In the genomic region with DNA sequence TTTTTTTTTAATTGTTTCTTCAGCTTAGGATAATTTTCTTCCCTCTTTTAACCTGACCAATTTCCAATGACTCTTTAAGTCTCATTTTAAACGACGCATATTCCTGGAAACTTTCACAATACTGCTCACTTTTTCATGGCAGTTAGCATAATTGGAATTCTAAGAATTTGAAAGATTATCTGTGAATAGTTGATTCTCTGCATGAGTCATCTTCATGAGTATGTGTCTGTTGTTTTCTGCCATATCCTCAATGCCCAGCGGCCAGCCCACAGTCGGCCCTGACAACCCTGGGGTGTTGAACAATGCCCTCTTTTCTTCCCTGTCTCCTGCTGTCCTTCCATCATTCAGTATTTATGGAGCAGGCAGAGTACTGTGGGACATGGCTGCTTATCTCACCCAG, we compare ENCODE assay signal across 14 cellular contexts.
DNase-seq lines count a peak whose midpoint lies in the region; ATAC-seq and TF ChIP-seq lines count a peak whose summit lies in the region.
"Had no signal": no experiment of that assay in that cellular context is flagged by ENCODE, and none has a peak within 500 bp of the region (broad histone marks: within the 10 kb centered on the region; RNA-seq: fewer than 3 reads in every experiment).

No MANE protein-coding gene starts in this region.

- H3K27me3 Mint-ChIP-seq in HFFc6 (ENCODE audit: insufficient read depth) = peaks cover 2% of the 10 kb centered on the region; the same call in 1 of the 2 replicates
- peaks cover 22% of the 10 kb centered on the region for H3K27me3 Mint-ChIP-seq in WTC11 (ENCODE audit: low read depth)

- peak; percentile 67 for ATAC-seq in WTC11
- no peak for ATAC-seq in activated CD4-positive, CD25-positive, alpha-beta regulatory T cell treated with anti-CD3 and anti-CD28 coated beads, Interleukin-2, amount 50 U/mL, for 24 hours
- ATAC-seq: activated CD4-positive, alpha-beta T cell treated with anti-CD3 and anti-CD28 coated beads for 36 hours; Right ventricle myocardium inferior had no signal

- H3K4me3 Mint-ChIP-seq in HFFc6 (peak overlapping the region; percentile 52), WTC11 (no peak overlapping the region)
- H3K4me3 Mint-ChIP-seq: activated CD4-positive, alpha-beta T cell treated with anti-CD3 and anti-CD28 coated beads for 36 hours had no signal

- CTCF ChIA-PET in WTC11 (lab: Charles Lee) = no interaction called here

- no peak overlapping the region for H3K4me3 ChIP-seq in H7 (ENCODE audit: insufficient read depth, low read depth, low read length)
- H3K4me3 ChIP-seq: dorsolateral prefrontal cortex, ovary had no signal

- H3K36me3 Mint-ChIP-seq in HFFc6 (ENCODE audit: low read depth) = no peaks in the 10 kb centered on the region
- peaks cover 10% of the 10 kb centered on the region for H3K36me3 Mint-ChIP-seq in WTC11

- peaks cover 21% of the 10 kb centered on the region for H3K4me1 Mint-ChIP-seq in HFFc6 (ENCODE audit: low read depth)
- H3K4me1 Mint-ChIP-seq in WTC11 = peaks cover 34% of the 10 kb centered on the region
- H3K4me1 Mint-ChIP-seq: activated CD4-positive, alpha-beta T cell treated with anti-CD3 and anti-CD28 coated beads for 36 hours had no signal

- no peak for TF ChIP-seq CTCF in HFFc6 (IDR thresholded peaks at IDR 0.05)
- TF ChIP-seq CTCF in WTC11 (IDR thresholded peaks at IDR 0.05) = no peak

- H3K27me3 ChIP-seq in H7 (ENCODE audit: control insufficient read depth, insufficient read depth, low read length) = no peaks in the 10 kb centered on the region
- H3K27me3 ChIP-seq: ovary had no signal

- DNase-seq in HFFc6 (peak; percentile 66), WTC11 (ENCODE audit: low spot score) (no peak), iPS-NIHi11 (ENCODE audit: low spot score) (peak; percentile 19), superior temporal gyrus (ENCODE audit: extremely low spot score) (peak; percentile 62), H7 (no peak)
- no peak for DNase-seq in activated effector memory CD4-positive, alpha-beta T cell treated with Interleukin-2 at 50 U/mL for 16 hours
- DNase-seq: activated CD4-positive, alpha-beta T cell treated with anti-CD3 and anti-CD28 coated beads for 36 hours; activated naive CD4-positive, alpha-beta T cell treated with Interleukin-2 at 50 U/mL for 16 hours; DND-41; NCI-H2081 treated with DMSO at 0.1 percent for 48 hours; ovary had no signal

- H3K36me3 ChIP-seq in H7 (replicated peaks; ENCODE audit: control insufficient read depth, insufficient read depth, low read length) = no peaks in the 10 kb centered on the region
- H3K36me3 ChIP-seq: ovary had no signal

- POLR2A ChIA-PET in WTC11 (lab: Charles Lee) = no interaction called here

- peak overlapping the region; percentile 62 for H3K27ac Mint-ChIP-seq in HFFc6
- no peak overlapping the region for H3K27ac Mint-ChIP-seq in WTC11
- H3K27ac Mint-ChIP-seq: activated CD4-positive, alpha-beta T cell treated with anti-CD3 and anti-CD28 coated beads for 36 hours had no signal

- H3K9me3 Mint-ChIP-seq in HFFc6 = no peaks in the 10 kb centered on the region
- H3K9me3 Mint-ChIP-seq in WTC11 = 0 out of 2 replicates have a peak, but pooled peaks cover 5% of the 10 kb centered on the region

TF ChIP-seq in WTC11, 78 proteins besides CTCF, POLR2A, EP300 and RAD21:
- no peak for TF ChIP-seq TEAD4 (CRISPR knock-in tag; IDR thresholded peaks at IDR 0.05)
- TF ChIP-seq TEAD1 (CRISPR knock-in tag; IDR thresholded peaks at IDR 0.05) = peak; percentile 39; the same call in 1 of the 2 replicates

Comparison
In these comparisons a context has a peak if more than half of its experiments do, and no peak if none do; other contexts are left out.
1. DNase-seq: peak in HFFc6 (single experiment), iPS-NIHi11 (single experiment) and superior temporal gyrus (single experiment); none in WTC11 (single experiment), activated effector memory CD4-positive, alpha-beta T cell treated with Interleukin-2 at 50 U/mL for 16 hours (single experiment) and H7 (single experiment).